In genomic region chr6:109306733-109307132, GRCh38 we compare ENCODE assay signal across 13 cellular contexts.
"Had no signal": no experiment of that assay in that cellular context is flagged by ENCODE, and none has a peak within 500 bp of the region (broad histone marks: within the 10 kb centered on the region; RNA-seq: fewer than 3 reads in every experiment).

No MANE protein-coding gene starts in this region.

- H3K27me3 ChIP-seq: esophagus muscularis mucosa, heart left ventricle, pancreas had no signal

- ATAC-seq: heart left ventricle, left ventricle myocardium superior, pancreas had no signal

- H3K36me3 ChIP-seq: esophagus muscularis mucosa, heart left ventricle, pancreas had no signal

- DNase-seq: activated CD8-positive, alpha-beta memory T cell treated with anti-CD3 and anti-CD28 coated beads for 24 hours; activated gamma-delta T cell; anterior cingulate cortex; foreskin fibroblast; heart left ventricle; left ventricle myocardium superior; mesendoderm; pancreas; stimulated activated CD4-positive, alpha-beta T cell treated with anti-CD3 and anti-CD28 coated beads, Interleukin-15, amount 100 ng/mL, for 24 hours; stimulated activated CD4-positive, alpha-beta T cell treated with anti-CD3 and anti-CD28 coated beads, Interleukin-4, amount 100 ng/mL, for 24 hours had no signal

- H3K27ac ChIP-seq: esophagus muscularis mucosa, heart left ventricle, pancreas, VCaP had no signal

- H3K4me3 ChIP-seq: esophagus muscularis mucosa, heart left ventricle, pancreas had no signal

- H3K27ac Mint-ChIP-seq: activated naive CD8-positive, alpha-beta T cell had no signal

- H3K27me3 Mint-ChIP-seq: activated naive CD8-positive, alpha-beta T cell had no signal

- H3K36me3 Mint-ChIP-seq: activated naive CD8-positive, alpha-beta T cell had no signal

- H3K4me3 Mint-ChIP-seq: activated naive CD8-positive, alpha-beta T cell had no signal
